In genomic region chr16:12010388-12011251, GRCh38 we compare ENCODE assay signal across 15 cellular contexts. TPM values are rescaled to one million over a fixed set of nuclear protein-coding genes. Genes with fewer than 3 reads are reported as not detected.
DNase-seq lines count a peak whose midpoint lies in the region; ATAC-seq and TF ChIP-seq lines count a peak whose summit lies in the region.
"Had no signal": no experiment of that assay in that cellular context is flagged by ENCODE, and none has a peak within 500 bp of the region (broad histone marks: within the 10 kb centered on the region; RNA-seq: fewer than 3 reads in every experiment).

No MANE protein-coding gene starts in this region.

- peak overlapping the region; percentile 79 for H3K27ac ChIP-seq in BLaER1
- H3K27ac ChIP-seq: cardiac muscle cell had no signal

- peak overlapping the region; percentile 47; the same call in 1 of the 2 replicates for H3K4me3 ChIP-seq in BLaER1
- no peak overlapping the region for H3K4me3 ChIP-seq in fibroblast of pulmonary artery (replicated peaks; ENCODE audit: low read depth, low read length)
- H3K4me3 ChIP-seq: cardiac muscle cell had no signal

- intact Hi-C loops in activated CD4-positive, alpha-beta memory T cell treated with anti-CD3 and anti-CD28 coated beads for 36 hours (cut with micrococcal nuclease), result no loop called here

- H3K4me3 Mint-ChIP-seq in activated CD4-positive, alpha-beta memory T cell treated with anti-CD3 and anti-CD28 coated beads for 36 hours, result no peak overlapping the region

- H3K4me1 ChIP-seq in BLaER1, result peaks cover 62% of the 10 kb centered on the region

- ATAC-seq in HG02885 (IDR thresholded peaks at IDR 0.05; ENCODE audit: poor library complexity, unreplicated experiment) (no peak), left lobe of liver (no peak)

- no peaks in the 10 kb centered on the region for H4K20me1 ChIP-seq in BLaER1

- no peaks in the 10 kb centered on the region for H3K9me3 Mint-ChIP-seq in activated CD4-positive, alpha-beta memory T cell treated with anti-CD3 and anti-CD28 coated beads for 36 hours

- no peaks in the 10 kb centered on the region for H3K27me3 ChIP-seq in BLaER1
- H3K27me3 ChIP-seq: cardiac muscle cell had no signal

- peaks cover 4% of the 10 kb centered on the region for H3K4me1 Mint-ChIP-seq in activated CD4-positive, alpha-beta memory T cell treated with anti-CD3 and anti-CD28 coated beads for 36 hours (ENCODE audit: low read depth)

- TF ChIP-seq CTCF in fibroblast of pulmonary artery (IDR thresholded peaks at IDR 0.05; ENCODE audit: low read length, missing control alignments), result no peak

- DNase-seq in NAMALWA (ENCODE audit: low spot score) (peak; percentile 29), fibroblast of pulmonary artery (ENCODE audit: low read depth) (peak; percentile 16), pons (ENCODE audit: low spot score) (peak; percentile 79), COLO668 (lab: John Stamatoyannopoulos, UW; ENCODE audit: unreplicated experiment) (no peak), left lobe of liver (ENCODE audit: low spot score) (no peak)
- no peak for DNase-seq in activated CD4-positive, alpha-beta memory T cell treated with anti-CD3 and anti-CD28 coated beads for 36 hours
- DNase-seq: activated T-cell treated with anti-CD3 and anti-CD28 coated beads for 4 hours; mesendoderm; NCI-H1417 treated with DMSO at 0.1 percent for 48 hours; NK-92 treated with Interleukin-12 subunit alpha and Interleukin-12 subunit beta, amount 100 ng/mL, for 24 hours; T1000 had no signal

- no peaks in the 10 kb centered on the region for H3K36me3 ChIP-seq in BLaER1
- H3K36me3 ChIP-seq: cardiac muscle cell had no signal

- peak overlapping the region; percentile 68 for H3K4me2 ChIP-seq in BLaER1

- H3K9me3 ChIP-seq in BLaER1, result no peaks in the 10 kb centered on the region

- H3K27me3 Mint-ChIP-seq in activated CD4-positive, alpha-beta memory T cell treated with anti-CD3 and anti-CD28 coated beads for 36 hours, result no peaks in the 10 kb centered on the region

- H3K36me3 Mint-ChIP-seq in activated CD4-positive, alpha-beta memory T cell treated with anti-CD3 and anti-CD28 coated beads for 36 hours, result no peaks in the 10 kb centered on the region

- POLR2A ChIA-PET in activated CD4-positive, alpha-beta memory T cell treated with anti-CD3 and anti-CD28 coated beads for 36 hours (lab: Charles Lee), result no interaction called here

- H3K27ac Mint-ChIP-seq in activated CD4-positive, alpha-beta memory T cell treated with anti-CD3 and anti-CD28 coated beads for 36 hours, result no peak overlapping the region

- CTCF ChIA-PET in activated CD4-positive, alpha-beta memory T cell treated with anti-CD3 and anti-CD28 coated beads for 36 hours (lab: Charles Lee), result interaction anchor here (1.2 kb wide), 1 partner anchor 85 kb away, joined by 3 read pairs; no protein-coding TSS in a partner anchor

- peak overlapping the region; percentile 42 for H3K9ac ChIP-seq in BLaER1

RNA-seq across cellular contexts. Expression of gene SNX29, which starts 34.1 kb away (rescaled TPM):
- 9.9 TPM for total RNA-seq in left lobe of liver
- 1 to 10 TPM; 6.4 to 8.0 TPM for total RNA-seq in activated CD4-positive, alpha-beta memory T cell treated with anti-CD3 and anti-CD28 coated beads for 36 hours

RNA-seq across cellular contexts. Expression of gene TNFRSF17, which starts 45.6 kb away (rescaled TPM):
- 0.55 TPM for total RNA-seq in left lobe of liver
- total RNA-seq in activated CD4-positive, alpha-beta memory T cell treated with anti-CD3 and anti-CD28 coated beads for 36 hours, result not detected
- total RNA-seq: cardiac muscle cell, glomerular endothelial cell had no signal

Comparison
In these comparisons a context has a peak if more than half of its experiments do, and no peak if none do; other contexts are left out.
1. DNase-seq: peak in NAMALWA (single experiment), fibroblast of pulmonary artery (single experiment) and pons (single experiment); none in COLO668 (single experiment), left lobe of liver (single experiment) and activated CD4-positive, alpha-beta memory T cell treated with anti-CD3 and anti-CD28 coated beads for 36 hours (single experiment).